16 cellular contexts compared by ENCODE assay signal in genomic region chr13:80038371-80038770, GRCh38.
"Had no signal": no experiment of that assay in that cellular context is flagged by ENCODE, and none has a peak within 500 bp of the region (broad histone marks: within the 10 kb centered on the region; RNA-seq: fewer than 3 reads in every experiment).

No MANE protein-coding gene starts in this region.

- H3K4me1 Mint-ChIP-seq: activated CD8-positive, alpha-beta memory T cell treated with anti-CD3 and anti-CD28 coated beads, Interleukin-2, amount 10 ng/mL, durations not matched to agents 7 days and 5 days; activated naive CD8-positive, alpha-beta T cell treated with anti-CD3 and anti-CD28 coated beads, Interleukin-2, amount 10 ng/mL, durations not matched to agents 7 days and 5 days; stimulated activated effector memory CD8-positive, alpha-beta T cell treated with anti-CD3 and anti-CD28 coated beads, Interleukin-12 subunit alpha, Interleukin-12 subunit beta, amount 100 ng/mL, for 72 hours had no signal

- H3K36me3 Mint-ChIP-seq: activated CD8-positive, alpha-beta memory T cell treated with anti-CD3 and anti-CD28 coated beads, Interleukin-2, amount 10 ng/mL, durations not matched to agents 7 days and 5 days; activated naive CD8-positive, alpha-beta T cell treated with anti-CD3 and anti-CD28 coated beads, Interleukin-2, amount 10 ng/mL, durations not matched to agents 7 days and 5 days; stimulated activated effector memory CD8-positive, alpha-beta T cell treated with anti-CD3 and anti-CD28 coated beads, Interleukin-12 subunit alpha, Interleukin-12 subunit beta, amount 100 ng/mL, for 72 hours had no signal

- ATAC-seq: activated CD8-positive, alpha-beta memory T cell treated with anti-CD3 and anti-CD28 coated beads, Interleukin-2, amount 10 ng/mL, durations not matched to agents 7 days and 5 days; left ventricle myocardium superior; stimulated activated effector memory CD8-positive, alpha-beta T cell treated with anti-CD3 and anti-CD28 coated beads, Interleukin-12 subunit alpha, Interleukin-12 subunit beta, amount 100 ng/mL, for 72 hours had no signal

- H3K9me3 ChIP-seq: tibial nerve, vagina had no signal

- H3K36me3 ChIP-seq: cardiac muscle cell, tibial nerve, vagina had no signal

- H3K27me3 Mint-ChIP-seq: activated CD8-positive, alpha-beta memory T cell treated with anti-CD3 and anti-CD28 coated beads, Interleukin-2, amount 10 ng/mL, durations not matched to agents 7 days and 5 days; activated T-cell treated with anti-CD3 and anti-CD28 coated beads, Interleukin-2, amount 50 U/mL, for 24 hours had no signal

- H3K4me3 Mint-ChIP-seq: activated CD8-positive, alpha-beta memory T cell treated with anti-CD3 and anti-CD28 coated beads, Interleukin-2, amount 10 ng/mL, durations not matched to agents 7 days and 5 days; activated naive CD8-positive, alpha-beta T cell treated with anti-CD3 and anti-CD28 coated beads, Interleukin-2, amount 10 ng/mL, durations not matched to agents 7 days and 5 days; activated T-cell treated with anti-CD3 and anti-CD28 coated beads, Interleukin-2, amount 50 U/mL, for 24 hours; neural crest cell; stimulated activated effector memory CD8-positive, alpha-beta T cell treated with anti-CD3 and anti-CD28 coated beads, Interleukin-12 subunit alpha, Interleukin-12 subunit beta, amount 100 ng/mL, for 72 hours had no signal

- DNase-seq: activated CD4-positive, alpha-beta T cell treated with anti-CD3 and anti-CD28 coated beads, Interleukin-2, amount 50 U/mL, for 48 hours; activated CD4-positive, CD25-positive, alpha-beta regulatory T cell treated with anti-CD3 and anti-CD28 coated beads, Interleukin-2, amount 50 U/mL, for 72 hours; activated CD8-positive, alpha-beta memory T cell treated with anti-CD3 and anti-CD28 coated beads, Interleukin-2, amount 10 ng/mL, durations not matched to agents 7 days and 5 days; activated naive CD8-positive, alpha-beta T cell treated with anti-CD3 and anti-CD28 coated beads, Interleukin-2, amount 10 ng/mL, durations not matched to agents 7 days and 5 days; activated T-cell treated with anti-CD3 and anti-CD28 coated beads, Interleukin-2, amount 50 U/mL, for 24 hours; anterior cingulate cortex; left ventricle myocardium superior; small intestine; T-helper 9 cell had no signal

- H2AFZ ChIP-seq: hepatocyte, parathyroid adenoma had no signal

- H3K27ac Mint-ChIP-seq: activated CD8-positive, alpha-beta memory T cell treated with anti-CD3 and anti-CD28 coated beads, Interleukin-2, amount 10 ng/mL, durations not matched to agents 7 days and 5 days; activated naive CD8-positive, alpha-beta T cell treated with anti-CD3 and anti-CD28 coated beads, Interleukin-2, amount 10 ng/mL, durations not matched to agents 7 days and 5 days; activated T-cell treated with anti-CD3 and anti-CD28 coated beads, Interleukin-2, amount 50 U/mL, for 24 hours; stimulated activated effector memory CD8-positive, alpha-beta T cell treated with anti-CD3 and anti-CD28 coated beads, Interleukin-12 subunit alpha, Interleukin-12 subunit beta, amount 100 ng/mL, for 72 hours had no signal

- H3K4me3 ChIP-seq: cardiac muscle cell, hepatocyte, tibial nerve, vagina had no signal

- H3K27me3 ChIP-seq: cardiac muscle cell, hepatocyte, tibial nerve, vagina had no signal

- H3K27ac ChIP-seq: cardiac muscle cell, hepatocyte, parathyroid adenoma, vagina had no signal

- H3K9me3 Mint-ChIP-seq: activated naive CD8-positive, alpha-beta T cell treated with anti-CD3 and anti-CD28 coated beads, Interleukin-2, amount 10 ng/mL, durations not matched to agents 7 days and 5 days; activated T-cell treated with anti-CD3 and anti-CD28 coated beads, Interleukin-2, amount 50 U/mL, for 24 hours had no signal

- H3K79me2 ChIP-seq: hepatocyte, parathyroid adenoma had no signal

- H3K4me1 ChIP-seq: parathyroid adenoma had no signal

- H3K9ac ChIP-seq: parathyroid adenoma had no signal

- H3K4me2 ChIP-seq: hepatocyte had no signal
